1 cellular context compared by ENCODE assay signal in the genomic region with DNA sequence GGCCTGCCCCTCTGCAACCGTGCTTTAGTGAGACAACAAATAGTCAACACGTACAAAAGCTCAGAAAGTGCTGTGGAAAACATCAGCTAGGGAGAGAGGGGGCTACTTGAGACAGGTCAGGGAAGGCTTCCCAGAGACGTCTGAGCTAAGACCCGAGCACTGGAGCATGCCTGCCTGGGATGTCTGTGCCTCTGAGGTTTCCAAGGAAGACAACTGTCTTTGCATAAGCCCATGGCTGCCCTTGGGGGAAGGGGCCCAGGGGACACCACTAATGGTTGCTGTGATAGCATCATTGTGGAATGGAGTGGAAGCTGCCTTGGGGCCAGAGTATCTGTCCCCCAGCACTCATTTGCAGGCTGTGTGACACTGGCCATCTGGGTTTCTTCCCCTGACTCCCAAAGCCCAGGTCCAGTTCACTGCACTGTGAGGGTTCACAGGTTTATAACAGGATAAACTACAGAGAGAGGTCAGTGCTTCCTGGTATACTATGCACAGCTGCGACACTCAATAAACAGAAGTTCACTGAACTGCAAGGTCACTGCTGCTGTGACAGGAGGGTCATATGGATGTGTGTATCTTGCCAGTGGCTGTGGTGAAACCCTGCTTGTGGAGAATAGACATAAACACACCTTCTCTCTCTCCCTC.
TF ChIP-seq lines count a peak whose summit lies in the region.

No MANE protein-coding gene starts in this region.

TF ChIP-seq in HepG2, 621 proteins besides CTCF, POLR2A, EP300 and RAD21 (continued from another document and continues in another):
- TF ChIP-seq ZNF891 (CRISPR knock-in tag; IDR thresholded peaks at IDR 0.05) (0 out of 2 replicates have a peak, but pooled peaks have one; percentile 71), SMYD3 (CRISPR knock-in tag; IDR thresholded peaks at IDR 0.05) (no peak; the same call in 1 of the 2 replicates), ATF7 (IDR thresholded peaks at IDR 0.05) (no peak), ATF7 (CRISPR knock-in tag; IDR thresholded peaks at IDR 0.05) (peak; percentile 52; the same call in 1 of the 2 replicates), ARID2 (CRISPR knock-in tag; IDR thresholded peaks at IDR 0.05; ENCODE audit: borderline replicate concordance) (no peak), SIN3B (IDR thresholded peaks at IDR 0.05; ENCODE audit: low read length) (no peak), SALL2 (CRISPR knock-in tag; IDR thresholded peaks at IDR 0.05) (0 out of 2 replicates have a peak, but pooled peaks have one; percentile 45), ZBTB43 (CRISPR knock-in tag; conservative IDR thresholded peaks at IDR 0.05) (peak; percentile 88), ZNF879 (CRISPR knock-in tag; IDR thresholded peaks at IDR 0.05) (no peak), SUZ12 (IDR thresholded peaks at IDR 0.05; ENCODE audit: low read depth, low read length) (no peak), HMGA1 (CRISPR knock-in tag; conservative IDR thresholded peaks at IDR 0.05) (no peak), NR3C1 (CRISPR knock-in tag; IDR thresholded peaks at IDR 0.05) (no peak), ERF (CRISPR knock-in tag; IDR thresholded peaks at IDR 0.05) (peak; percentile 97), GABPA (IDR thresholded peaks at IDR 0.05; ENCODE audit: low read depth, low read length) (no peak), GABPA (CRISPR knock-in tag; IDR thresholded peaks at IDR 0.05; ENCODE audit: low read depth) (peak; percentile 70; the same call in 1 of the 2 replicates), ZNF841 (CRISPR knock-in tag; IDR thresholded peaks at IDR 0.05; ENCODE audit: borderline replicate concordance) (no peak), RCOR2 (CRISPR knock-in tag; IDR thresholded peaks at IDR 0.05) (peak; percentile 62; the same call in 1 of the 2 replicates), ATM (IDR thresholded peaks at IDR 0.05; ENCODE audit: borderline replicate concordance) (no peak), RFX1 (IDR thresholded peaks at IDR 0.05) (no peak; the same call in 1 of the 2 replicates), ATRX (CRISPR knock-in tag; IDR thresholded peaks at IDR 0.05; ENCODE audit: borderline replicate concordance) (no peak), SAFB2 (CRISPR knock-in tag; IDR thresholded peaks at IDR 0.05; ENCODE audit: borderline replicate concordance, low read depth) (peak; percentile 57), ZNF101 (CRISPR knock-in tag; IDR thresholded peaks at IDR 0.05; ENCODE audit: borderline replicate concordance, low read depth) (no peak), MIXL1 (CRISPR knock-in tag; IDR thresholded peaks at IDR 0.05) (peak; percentile 85), PAWR (CRISPR knock-in tag; IDR thresholded peaks at IDR 0.05; ENCODE audit: borderline replicate concordance) (0 out of 2 replicates have a peak, but pooled peaks have one; percentile 41), MYC (CRISPR knock-in tag; IDR thresholded peaks at IDR 0.05; ENCODE audit: borderline replicate concordance) (peak; percentile 58; the same call in 1 of the 2 replicates), RNF2 (conservative IDR thresholded peaks at IDR 0.05; ENCODE audit: low read depth) (peak; percentile 24; the same call in 1 of the 2 replicates), TOE1 (CRISPR knock-in tag; IDR thresholded peaks at IDR 0.05) (no peak), ZNF83 (CRISPR knock-in tag; IDR thresholded peaks at IDR 0.05; ENCODE audit: borderline replicate concordance) (0 out of 2 replicates have a peak, but pooled peaks have one; percentile 26), ZNF615 (CRISPR knock-in tag; IDR thresholded peaks at IDR 0.05; ENCODE audit: borderline replicate concordance) (no peak), MAZ (IDR thresholded peaks at IDR 0.05; ENCODE audit: borderline replicate concordance, low read depth, low read length) (no peak), MAZ (CRISPR knock-in tag; IDR thresholded peaks at IDR 0.05; ENCODE audit: low read depth) (peak; percentile 79), NCOA2 (CRISPR knock-in tag; IDR thresholded peaks at IDR 0.05) (peak; percentile 81), ZFX (CRISPR knock-in tag; IDR thresholded peaks at IDR 0.05; ENCODE audit: low read depth) (no peak; the same call in 1 of the 2 replicates), ZBTB26 (CRISPR knock-in tag; IDR thresholded peaks at IDR 0.05; ENCODE audit: borderline replicate concordance) (peak; percentile 69), ATAD3A (CRISPR knock-in tag; IDR thresholded peaks at IDR 0.05) (no peak), BRD4 (CRISPR knock-in tag; IDR thresholded peaks at IDR 0.05) (no peak), ZSCAN29 (CRISPR knock-in tag; conservative IDR thresholded peaks at IDR 0.05) (peak; percentile 88), ZNF569 (CRISPR knock-in tag; IDR thresholded peaks at IDR 0.05; ENCODE audit: borderline replicate concordance) (no peak), ZBTB21 (CRISPR knock-in tag; IDR thresholded peaks at IDR 0.05) (0 out of 2 replicates have a peak, but pooled peaks have one; percentile 15), ZBTB38 (CRISPR knock-in tag; IDR thresholded peaks at IDR 0.05) (peak; percentile 36; the same call in 1 of the 2 replicates), SRSF9 (IDR thresholded peaks at IDR 0.05; ENCODE audit: borderline replicate concordance, insufficient read depth, low read depth, low read length, poor library complexity, severe bottlenecking) (no peak)
- TF ChIP-seq, protein P1, sequence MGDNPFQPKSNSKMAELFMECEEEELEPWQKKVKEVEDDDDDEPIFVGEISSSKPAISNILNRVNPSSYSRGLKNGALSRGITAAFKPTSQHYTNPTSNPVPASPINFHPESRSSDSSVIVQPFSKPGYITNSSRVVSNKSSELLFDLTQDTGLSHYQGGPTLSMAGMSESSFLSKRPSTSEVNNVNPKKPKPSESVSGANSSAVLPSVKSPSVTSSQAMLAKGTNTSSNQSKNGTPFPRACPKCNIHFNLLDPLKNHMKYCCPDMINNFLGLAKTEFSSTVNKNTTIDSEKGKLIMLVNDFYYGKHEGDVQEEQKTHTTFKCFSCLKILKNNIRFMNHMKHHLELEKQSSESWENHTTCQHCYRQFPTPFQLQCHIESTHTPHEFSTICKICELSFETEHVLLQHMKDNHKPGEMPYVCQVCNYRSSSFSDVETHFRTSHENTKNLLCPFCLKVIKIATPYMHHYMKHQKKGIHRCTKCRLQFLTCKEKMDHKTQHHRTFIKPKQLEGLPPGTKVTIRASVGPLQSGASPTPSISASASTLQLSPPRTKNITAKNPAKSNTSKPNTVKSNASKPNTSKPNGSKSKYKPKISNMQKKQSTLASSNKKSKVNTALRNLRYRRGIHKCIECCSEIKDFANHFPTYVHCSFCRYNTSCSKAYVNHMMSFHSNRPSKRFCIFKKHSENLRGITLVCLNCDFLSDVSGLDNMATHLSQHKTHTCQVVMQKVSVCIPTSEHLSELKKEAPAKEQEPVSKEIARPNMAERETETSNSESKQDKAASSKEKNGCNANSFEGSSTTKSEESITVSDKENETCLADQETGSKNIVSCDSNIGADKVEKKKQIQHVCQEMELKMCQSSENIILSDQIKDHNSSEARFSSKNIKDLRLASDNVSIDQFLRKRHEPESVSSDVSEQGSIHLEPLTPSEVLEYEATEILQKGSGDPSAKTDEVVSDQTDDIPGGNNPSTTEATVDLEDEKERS (CRISPR knock-in tag; IDR thresholded peaks at IDR 0.05): 0 out of 2 replicates have a peak, but pooled peaks have one; percentile 43
- TF ChIP-seq, protein P2, sequence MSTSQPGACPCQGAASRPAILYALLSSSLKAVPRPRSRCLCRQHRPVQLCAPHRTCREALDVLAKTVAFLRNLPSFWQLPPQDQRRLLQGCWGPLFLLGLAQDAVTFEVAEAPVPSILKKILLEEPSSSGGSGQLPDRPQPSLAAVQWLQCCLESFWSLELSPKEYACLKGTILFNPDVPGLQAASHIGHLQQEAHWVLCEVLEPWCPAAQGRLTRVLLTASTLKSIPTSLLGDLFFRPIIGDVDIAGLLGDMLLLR (CRISPR knock-in tag; IDR thresholded peaks at IDR 0.05): 0 out of 2 replicates have a peak, but pooled peaks have one; percentile 44
- TF ChIP-seq, protein P3, sequence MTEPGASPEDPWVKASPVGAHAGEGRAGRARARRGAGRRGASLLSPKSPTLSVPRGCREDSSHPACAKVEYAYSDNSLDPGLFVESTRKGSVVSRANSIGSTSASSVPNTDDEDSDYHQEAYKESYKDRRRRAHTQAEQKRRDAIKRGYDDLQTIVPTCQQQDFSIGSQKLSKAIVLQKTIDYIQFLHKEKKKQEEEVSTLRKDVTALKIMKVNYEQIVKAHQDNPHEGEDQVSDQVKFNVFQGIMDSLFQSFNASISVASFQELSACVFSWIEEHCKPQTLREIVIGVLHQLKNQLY (CRISPR knock-in tag; IDR thresholded peaks at IDR 0.05): peak; percentile 71; the same call in 1 of the 2 replicates
- TF ChIP-seq, protein P4, sequence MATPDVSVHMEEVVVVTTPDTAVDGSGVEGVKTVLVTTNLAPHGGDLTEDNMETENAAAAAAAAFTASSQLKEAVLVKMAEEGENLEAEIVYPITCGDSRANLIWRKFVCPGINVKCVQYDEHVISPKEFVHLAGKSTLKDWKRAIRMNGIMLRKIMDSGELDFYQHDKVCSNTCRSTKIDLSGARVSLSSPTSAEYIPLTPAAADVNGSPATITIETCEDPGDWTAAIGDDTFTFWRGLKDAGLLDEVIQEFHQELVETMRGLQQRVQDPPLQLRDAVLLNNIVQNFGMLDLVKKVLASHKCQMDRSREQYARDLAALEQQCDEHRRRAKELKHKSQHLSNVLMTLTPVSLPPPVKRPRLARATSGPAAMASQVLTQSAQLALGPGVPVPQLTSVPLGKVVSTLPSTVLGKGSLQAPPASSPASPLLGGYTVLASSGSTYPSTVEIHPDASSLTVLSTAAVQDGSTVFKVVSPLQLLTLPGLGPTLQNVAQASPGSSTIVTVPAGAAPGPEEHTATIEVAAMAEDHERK (CRISPR knock-in tag; IDR thresholded peaks at IDR 0.05; ENCODE audit: low read depth): no peak
- TF ChIP-seq, protein P5, sequence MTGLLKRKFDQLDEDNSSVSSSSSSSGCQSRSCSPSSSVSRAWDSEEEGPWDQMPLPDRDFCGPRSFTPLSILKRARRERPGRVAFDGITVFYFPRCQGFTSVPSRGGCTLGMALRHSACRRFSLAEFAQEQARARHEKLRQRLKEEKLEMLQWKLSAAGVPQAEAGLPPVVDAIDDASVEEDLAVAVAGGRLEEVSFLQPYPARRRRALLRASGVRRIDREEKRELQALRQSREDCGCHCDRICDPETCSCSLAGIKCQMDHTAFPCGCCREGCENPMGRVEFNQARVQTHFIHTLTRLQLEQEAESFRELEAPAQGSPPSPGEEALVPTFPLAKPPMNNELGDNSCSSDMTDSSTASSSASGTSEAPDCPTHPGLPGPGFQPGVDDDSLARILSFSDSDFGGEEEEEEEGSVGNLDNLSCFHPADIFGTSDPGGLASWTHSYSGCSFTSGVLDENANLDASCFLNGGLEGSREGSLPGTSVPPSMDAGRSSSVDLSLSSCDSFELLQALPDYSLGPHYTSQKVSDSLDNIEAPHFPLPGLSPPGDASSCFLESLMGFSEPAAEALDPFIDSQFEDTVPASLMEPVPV (CRISPR knock-in tag; IDR thresholded peaks at IDR 0.05): no peak
- TF ChIP-seq, protein P6, sequence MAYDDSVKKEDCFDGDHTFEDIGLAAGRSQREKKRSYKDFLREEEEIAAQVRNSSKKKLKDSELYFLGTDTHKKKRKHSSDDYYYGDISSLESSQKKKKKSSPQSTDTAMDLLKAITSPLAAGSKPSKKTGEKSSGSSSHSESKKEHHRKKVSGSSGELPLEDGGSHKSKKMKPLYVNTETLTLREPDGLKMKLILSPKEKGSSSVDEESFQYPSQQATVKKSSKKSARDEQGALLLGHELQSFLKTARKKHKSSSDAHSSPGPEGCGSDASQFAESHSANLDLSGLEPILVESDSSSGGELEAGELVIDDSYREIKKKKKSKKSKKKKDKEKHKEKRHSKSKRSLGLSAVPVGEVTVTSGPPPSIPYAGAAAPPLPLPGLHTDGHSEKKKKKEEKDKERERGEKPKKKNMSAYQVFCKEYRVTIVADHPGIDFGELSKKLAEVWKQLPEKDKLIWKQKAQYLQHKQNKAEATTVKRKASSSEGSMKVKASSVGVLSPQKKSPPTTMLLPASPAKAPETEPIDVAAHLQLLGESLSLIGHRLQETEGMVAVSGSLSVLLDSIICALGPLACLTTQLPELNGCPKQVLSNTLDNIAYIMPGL (CRISPR knock-in tag; IDR thresholded peaks at IDR 0.05; ENCODE audit: borderline replicate concordance in 1 of 2, low read depth in 1 of 2): peak in 1 of 2 experiments; percentile 62; a peak in 2 of 4 replicates
- TF ChIP-seq, protein P7, sequence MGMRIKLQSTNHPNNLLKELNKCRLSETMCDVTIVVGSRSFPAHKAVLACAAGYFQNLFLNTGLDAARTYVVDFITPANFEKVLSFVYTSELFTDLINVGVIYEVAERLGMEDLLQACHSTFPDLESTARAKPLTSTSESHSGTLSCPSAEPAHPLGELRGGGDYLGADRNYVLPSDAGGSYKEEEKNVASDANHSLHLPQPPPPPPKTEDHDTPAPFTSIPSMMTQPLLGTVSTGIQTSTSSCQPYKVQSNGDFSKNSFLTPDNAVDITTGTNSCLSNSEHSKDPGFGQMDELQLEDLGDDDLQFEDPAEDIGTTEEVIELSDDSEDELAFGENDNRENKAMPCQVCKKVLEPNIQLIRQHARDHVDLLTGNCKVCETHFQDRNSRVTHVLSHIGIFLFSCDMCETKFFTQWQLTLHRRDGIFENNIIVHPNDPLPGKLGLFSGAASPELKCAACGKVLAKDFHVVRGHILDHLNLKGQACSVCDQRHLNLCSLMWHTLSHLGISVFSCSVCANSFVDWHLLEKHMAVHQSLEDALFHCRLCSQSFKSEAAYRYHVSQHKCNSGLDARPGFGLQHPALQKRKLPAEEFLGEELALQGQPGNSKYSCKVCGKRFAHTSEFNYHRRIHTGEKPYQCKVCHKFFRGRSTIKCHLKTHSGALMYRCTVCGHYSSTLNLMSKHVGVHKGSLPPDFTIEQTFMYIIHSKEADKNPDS (CRISPR knock-in tag; IDR thresholded peaks at IDR 0.05): peak; percentile 89; the same call in 1 of the 2 replicates
